ENCODE assay signal across 24 cellular contexts in the genomic region with DNA sequence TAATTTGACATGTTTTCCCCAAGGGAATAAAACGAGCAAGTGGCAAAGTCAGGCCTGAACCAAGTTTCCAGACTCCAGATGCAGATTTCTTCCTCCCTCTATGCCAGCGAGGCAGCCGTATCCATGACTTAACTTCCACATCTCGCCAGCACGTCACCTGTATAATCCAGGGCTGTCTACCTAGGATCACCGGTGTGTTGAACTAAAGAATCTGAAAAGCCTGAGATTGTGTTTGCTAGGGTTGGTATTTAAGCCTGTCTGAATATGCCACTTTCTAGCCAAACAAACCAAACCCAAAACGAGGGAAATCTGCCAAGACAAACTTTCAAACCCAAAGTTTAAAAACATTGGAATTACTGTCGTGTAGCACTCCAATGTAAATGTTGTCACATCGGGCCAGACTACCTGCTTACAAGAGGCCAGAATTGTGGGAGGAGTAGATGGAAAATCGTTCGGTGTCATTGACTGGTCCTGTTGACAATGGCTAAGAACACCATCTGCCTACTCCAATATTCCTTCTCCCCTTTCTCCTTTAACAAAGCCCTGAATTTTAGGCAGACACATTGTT.
DNase-seq lines count a peak whose midpoint lies in the region; ATAC-seq, FAIRE-seq and TF ChIP-seq lines count a peak whose summit lies in the region.
"Had no signal": no experiment of that assay in that cellular context is flagged by ENCODE, and none has a peak within 500 bp of the region (broad histone marks: within the 10 kb centered on the region; RNA-seq: fewer than 3 reads in every experiment).

No MANE protein-coding gene starts in this region.

- POLR2A ChIA-PET in MCF 10A (lab: Yijun Ruan, JAX): interaction anchor here (0.9 kb wide), 1 partner anchor 804 kb away, joined by 3 read pairs; no protein-coding TSS in a partner anchor
- POLR2A ChIA-PET in activated CD8-positive, alpha-beta T cell treated with anti-CD3 and anti-CD28 coated beads, Interleukin-2, amount 10 ng/mL, durations not matched to agents 7 days and 5 days (lab: Charles Lee): no interaction called here

- FAIRE-seq in bronchial epithelial cell (lab: Jason Lieb, UNC): peak; percentile 60
- FAIRE-seq: A549, GM12891, HTR-8/SVneo had no signal

- no peak overlapping the region for H3K4me3 Mint-ChIP-seq in MCF 10A (ENCODE audit: unreplicated experiment)
- H3K4me3 Mint-ChIP-seq in activated CD8-positive, alpha-beta T cell treated with anti-CD3 and anti-CD28 coated beads, Interleukin-2, amount 10 ng/mL, durations not matched to agents 7 days and 5 days: no peak overlapping the region
- H3K4me3 Mint-ChIP-seq: B cell; CD4-positive, CD25-positive, alpha-beta regulatory T cell had no signal

- H3K9me3 ChIP-seq in prostate gland: no peaks in the 10 kb centered on the region
- H3K9me3 ChIP-seq: A549 had no signal

- H3K36me3 Mint-ChIP-seq in MCF 10A (ENCODE audit: insufficient read depth, unreplicated experiment): no peaks in the 10 kb centered on the region
- no peaks in the 10 kb centered on the region for H3K36me3 Mint-ChIP-seq in activated CD8-positive, alpha-beta T cell treated with anti-CD3 and anti-CD28 coated beads, Interleukin-2, amount 10 ng/mL, durations not matched to agents 7 days and 5 days (ENCODE audit: low read depth)
- H3K36me3 Mint-ChIP-seq: CD4-positive, CD25-positive, alpha-beta regulatory T cell had no signal

- no peak overlapping the region for H3K27ac ChIP-seq in prostate gland
- H3K27ac ChIP-seq: A549, KMS-11 had no signal

- intact Hi-C loops in MCF 10A (cut with micrococcal nuclease) (no loop called here), prostate gland (cut with DNase I) (no loop called here)

- H3K27me3 ChIP-seq in bronchial epithelial cell (ENCODE audit: control insufficient read depth, insufficient read depth, low read length): no peaks in the 10 kb centered on the region
- no peaks in the 10 kb centered on the region for H3K27me3 ChIP-seq in prostate gland (replicated peaks; ENCODE audit: insufficient read depth)

- TF ChIP-seq CTCF in MCF 10A (IDR thresholded peaks at IDR 0.05; ENCODE audit: unreplicated experiment) (no peak), bronchial epithelial cell (IDR thresholded peaks at IDR 0.05; ENCODE audit: insufficient read depth, low read length, severe bottlenecking) (no peak), prostate gland (IDR thresholded peaks at IDR 0.05) (no peak)

- H3K36me3 ChIP-seq in bronchial epithelial cell (ENCODE audit: control insufficient read depth, insufficient read depth, low read length): no peaks in the 10 kb centered on the region
- no peaks in the 10 kb centered on the region for H3K36me3 ChIP-seq in prostate gland

- in situ Hi-C loops in T47D (cut with HindIII; ENCODE audit: low pct_unique_long_range_greater_than_20kb, low sequenced_read_pairs): no loop called here

- no peak overlapping the region for H3K4me3 ChIP-seq in bronchial epithelial cell (ENCODE audit: low read depth, low read length)
- no peak overlapping the region for H3K4me3 ChIP-seq in prostate gland
- H3K4me3 ChIP-seq: A549 had no signal

- DNase-seq in T47D (ENCODE audit: low read depth in 1 of 2, low spot score in 1 of 2) (peak; percentile 4 to 78), MCF 10A (ENCODE audit: unreplicated experiment) (no peak), bronchial epithelial cell (ENCODE audit: low read depth) (no peak), left lobe of liver (ENCODE audit: low spot score) (peak; percentile 64), prostate gland (ENCODE audit: low spot score) (peak; percentile 58), kidney glomerular epithelial cell (lab: John Stamatoyannopoulos, UW) (no peak)
- DNase-seq in activated CD8-positive, alpha-beta T cell treated with anti-CD3 and anti-CD28 coated beads, Interleukin-2, amount 10 ng/mL, durations not matched to agents 7 days and 5 days: no peak
- DNase-seq: CD4-positive, CD25-positive, alpha-beta regulatory T cell; COR-L47; DMS79 treated with DMSO at 0.1 percent for 48 hours; GOT3; IMR-90; NCI-H1417; NCI-H1694 treated with DMSO at 0.1 percent for 48 hours; NCI-H226; NCI-H510A treated with DMSO at 0.1 percent for 48 hours; NCI-H82; Right ventricle myocardium superior had no signal

- no peaks in the 10 kb centered on the region for H3K4me1 ChIP-seq in prostate gland (replicated peaks)
- H3K4me1 ChIP-seq: A549 had no signal

- H3K27ac Mint-ChIP-seq in MCF 10A (ENCODE audit: low read depth, unreplicated experiment): no peak overlapping the region
- no peak overlapping the region for H3K27ac Mint-ChIP-seq in activated CD8-positive, alpha-beta T cell treated with anti-CD3 and anti-CD28 coated beads, Interleukin-2, amount 10 ng/mL, durations not matched to agents 7 days and 5 days
- H3K27ac Mint-ChIP-seq: B cell; CD4-positive, CD25-positive, alpha-beta regulatory T cell had no signal

- H3K9me3 Mint-ChIP-seq in MCF 10A (ENCODE audit: unreplicated experiment): no peaks in the 10 kb centered on the region
- H3K9me3 Mint-ChIP-seq in activated CD8-positive, alpha-beta T cell treated with anti-CD3 and anti-CD28 coated beads, Interleukin-2, amount 10 ng/mL, durations not matched to agents 7 days and 5 days (ENCODE audit: insufficient read depth): no peaks in the 10 kb centered on the region

- BruUV-seq in MCF 10A (replicated peaks; lab: Mats Ljungman, UMichigan): no TSS peak

- WGBS in prostate gland: 53% methylated on average over 11 of the region's 11 CpGs

- ATAC-seq in left lobe of liver (peak; percentile 96), HG03520 (IDR thresholded peaks at IDR 0.05; ENCODE audit: unreplicated experiment) (no peak)
- ATAC-seq in activated CD8-positive, alpha-beta T cell treated with anti-CD3 and anti-CD28 coated beads, Interleukin-2, amount 10 ng/mL, durations not matched to agents 7 days and 5 days: no peak
- ATAC-seq: A549 had no signal

- H3K27me3 Mint-ChIP-seq in MCF 10A (ENCODE audit: insufficient read depth, unreplicated experiment): no peaks in the 10 kb centered on the region
- no peaks in the 10 kb centered on the region for H3K27me3 Mint-ChIP-seq in activated CD8-positive, alpha-beta T cell treated with anti-CD3 and anti-CD28 coated beads, Interleukin-2, amount 10 ng/mL, durations not matched to agents 7 days and 5 days (ENCODE audit: low read depth)
- H3K27me3 Mint-ChIP-seq: B cell; CD4-positive, CD25-positive, alpha-beta regulatory T cell had no signal

- CTCF ChIA-PET in MCF 10A (lab: Yijun Ruan, JAX): no interaction called here
- CTCF ChIA-PET in activated CD8-positive, alpha-beta T cell treated with anti-CD3 and anti-CD28 coated beads, Interleukin-2, amount 10 ng/mL, durations not matched to agents 7 days and 5 days (lab: Charles Lee): no interaction called here

- H3K4me1 Mint-ChIP-seq in MCF 10A (ENCODE audit: insufficient read depth, unreplicated experiment): peaks cover 13% of the 10 kb centered on the region
- no peaks in the 10 kb centered on the region for H3K4me1 Mint-ChIP-seq in activated CD8-positive, alpha-beta T cell treated with anti-CD3 and anti-CD28 coated beads, Interleukin-2, amount 10 ng/mL, durations not matched to agents 7 days and 5 days (ENCODE audit: low read depth)
- H3K4me1 Mint-ChIP-seq: B cell; CD4-positive, CD25-positive, alpha-beta regulatory T cell had no signal

- no peak for TF ChIP-seq POLR2A in prostate gland (IDR thresholded peaks at IDR 0.05)

Comparison
In these comparisons a context has a peak if more than half of its experiments do, and no peak if none do; other contexts are left out.
1. DNase-seq: peak in T47D (2 of 2), left lobe of liver (single experiment) and prostate gland (single experiment); none in MCF 10A (single experiment), bronchial epithelial cell (single experiment), kidney glomerular epithelial cell (single experiment) and activated CD8-positive, alpha-beta T cell treated with anti-CD3 and anti-CD28 coated beads, Interleukin-2, amount 10 ng/mL, durations not matched to agents 7 days and 5 days (single experiment).